16 cellular contexts compared by ENCODE assay signal in the genomic region with DNA sequence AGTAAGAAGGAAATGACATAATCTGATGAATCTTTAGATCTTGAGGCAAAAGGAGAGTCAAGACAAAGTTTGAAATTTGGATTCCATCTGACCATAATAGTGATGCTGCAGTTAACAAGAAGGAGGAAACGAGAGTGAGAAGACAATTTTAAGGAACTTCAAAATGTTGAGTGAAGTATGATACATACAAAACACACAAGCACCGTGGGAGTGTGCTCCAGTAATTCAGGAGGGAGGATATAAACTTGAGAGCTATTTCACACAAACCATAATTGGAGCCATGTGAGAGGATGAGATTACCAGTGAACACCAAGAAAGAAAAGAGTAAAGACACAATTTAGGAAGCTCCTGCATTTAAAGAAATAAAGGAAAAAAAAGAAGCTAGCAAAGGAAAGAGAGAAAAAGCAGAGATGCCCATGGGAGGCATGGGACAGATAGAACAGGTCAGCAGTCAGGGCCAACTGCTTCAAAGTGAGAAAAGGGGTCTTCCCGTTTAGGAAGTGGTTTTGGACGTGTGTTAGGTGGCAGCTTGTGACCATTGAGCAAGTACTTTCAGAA.
DNase-seq lines count a peak whose midpoint lies in the region; ATAC-seq and TF ChIP-seq lines count a peak whose summit lies in the region.
"Had no signal": no experiment of that assay in that cellular context is flagged by ENCODE, and none has a peak within 500 bp of the region (broad histone marks: within the 10 kb centered on the region; RNA-seq: fewer than 3 reads in every experiment).

No MANE protein-coding gene starts in this region.

- H3K27ac ChIP-seq in HL-60 (replicated peaks), result peak overlapping the region; percentile 19; the same call in 1 of the 2 replicates
- H3K27ac ChIP-seq in naive thymus-derived CD4-positive, alpha-beta T cell (ENCODE audit: low read depth, low read length), result no peak overlapping the region
- H3K27ac ChIP-seq in ovary, result no peak overlapping the region
- H3K27ac ChIP-seq: KMS-11, vagina had no signal

- TF ChIP-seq CTCF in HL-60 (IDR thresholded peaks at IDR 0.05; ENCODE audit: insufficient read depth, low read length), result no peak
- TF ChIP-seq CTCF in ovary (IDR thresholded peaks at IDR 0.05), result no peak

- TF ChIP-seq POLR2A in ovary (IDR thresholded peaks at IDR 0.05), result no peak

- H3K4me1 Mint-ChIP-seq in naive thymus-derived CD4-positive, alpha-beta T cell, result peaks cover 0 to 6% (median 0%) of the 10 kb centered on the region in 7 donors
- H3K4me1 Mint-ChIP-seq: activated CD4-positive, alpha-beta T cell treated with anti-CD3 and anti-CD28 coated beads, Interleukin-2, amount 10 ng/mL, durations not matched to agents 7 days and 5 days had no signal

- peaks cover 0 to 5% (median 0%) of the 10 kb centered on the region in 5 donors for H3K27me3 Mint-ChIP-seq in naive thymus-derived CD4-positive, alpha-beta T cell
- H3K27me3 Mint-ChIP-seq: activated CD4-positive, alpha-beta T cell treated with anti-CD3 and anti-CD28 coated beads, Interleukin-2, amount 10 ng/mL, durations not matched to agents 7 days and 5 days had no signal

- H3K4me1 ChIP-seq in naive thymus-derived CD4-positive, alpha-beta T cell (ENCODE audit: control insufficient read depth in 2 of 2, insufficient read depth in 2 of 2, low read length in 2 of 2), result no peaks in the 10 kb centered on the region
- no peaks in the 10 kb centered on the region for H3K4me1 ChIP-seq in ovary (ENCODE audit: insufficient read depth)
- H3K4me1 ChIP-seq: vagina had no signal

- 63 to 74% (median 70%) methylated on average over 4 of the region's 4 CpGs for WGBS in ovary, 3 donors

- POLR2A ChIA-PET in naive thymus-derived CD4-positive, alpha-beta T cell (lab: Charles Lee), result no interaction called here

- no peak overlapping the region for H3K27ac Mint-ChIP-seq in naive thymus-derived CD4-positive, alpha-beta T cell
- H3K27ac Mint-ChIP-seq: activated CD4-positive, alpha-beta T cell treated with anti-CD3 and anti-CD28 coated beads, Interleukin-2, amount 10 ng/mL, durations not matched to agents 7 days and 5 days; CD8-positive, alpha-beta T cell had no signal

- ATAC-seq in GM18909 (IDR thresholded peaks at IDR 0.05; ENCODE audit: poor library complexity, unreplicated experiment) (peak; percentile 66), HG02623 (IDR thresholded peaks at IDR 0.05; ENCODE audit: unreplicated experiment) (peak; percentile 53)
- ATAC-seq in naive thymus-derived CD4-positive, alpha-beta T cell, result peak; percentile 86
- ATAC-seq: CD8-positive, alpha-beta T cell had no signal

- CTCF ChIA-PET in naive thymus-derived CD4-positive, alpha-beta T cell (lab: Charles Lee), result no interaction called here

- H3K4me3 ChIP-seq in HL-60 (replicated peaks; ENCODE audit: insufficient read depth, low read length) (no peak overlapping the region), ovary (no peak overlapping the region)
- no peak overlapping the region for H3K4me3 ChIP-seq in naive thymus-derived CD4-positive, alpha-beta T cell (ENCODE audit: low read length)
- H3K4me3 ChIP-seq: vagina had no signal

- H3K27me3 ChIP-seq in HL-60 (ENCODE audit: insufficient read depth, poor library complexity, severe bottlenecking) (no peaks in the 10 kb centered on the region), ovary (no peaks in the 10 kb centered on the region)
- H3K27me3 ChIP-seq in naive thymus-derived CD4-positive, alpha-beta T cell (ENCODE audit: control insufficient read depth in 2 of 2, insufficient read depth in 2 of 2, low read length in 2 of 2), result no peaks in the 10 kb centered on the region
- H3K27me3 ChIP-seq: vagina had no signal

- DNase-seq in HL-60 (ENCODE audit: low read depth in 1 of 2, low spot score in 1 of 2) (no peak), NCI-H2107 (lab: John Stamatoyannopoulos, UW) (no peak), NCI-H2196 treated with DMSO at 0.1 percent for 48 hours (lab: John Stamatoyannopoulos, UW; ENCODE audit: unreplicated experiment) (no peak), ovary (no peak), mucosa of gallbladder (ENCODE audit: low spot score) (no peak)
- DNase-seq in naive thymus-derived CD4-positive, alpha-beta T cell, result no peak
- DNase-seq: activated CD4-positive, alpha-beta T cell treated with anti-CD3 and anti-CD28 coated beads, Interleukin-2, amount 10 ng/mL, durations not matched to agents 7 days and 5 days; activated gamma-delta T cell treated with Interleukin-2 at 50 U/mL for 16 hours; CD8-positive, alpha-beta T cell; cerebellar nuclear complex; HCEC 1CT; NCI-H524 treated with DMSO at 0.1 percent for 48 hours had no signal

- no peak for TF ChIP-seq EP300 in ovary (IDR thresholded peaks at IDR 0.05)

- no peaks in the 10 kb centered on the region for H3K36me3 ChIP-seq in naive thymus-derived CD4-positive, alpha-beta T cell (ENCODE audit: control insufficient read depth in 2 of 3, insufficient read depth in 3 of 3, low read length in 3 of 3)
- no peaks in the 10 kb centered on the region for H3K36me3 ChIP-seq in ovary
- H3K36me3 ChIP-seq: vagina had no signal

- H3K9me3 ChIP-seq in naive thymus-derived CD4-positive, alpha-beta T cell (ENCODE audit: control insufficient read depth in 2 of 3, low read length in 3 of 3), result no peaks in the 10 kb centered on the region
- H3K9me3 ChIP-seq in ovary, result no peaks in the 10 kb centered on the region
- H3K9me3 ChIP-seq: vagina had no signal

- no peak overlapping the region for H3K4me3 Mint-ChIP-seq in naive thymus-derived CD4-positive, alpha-beta T cell
- H3K4me3 Mint-ChIP-seq: activated CD4-positive, alpha-beta T cell treated with anti-CD3 and anti-CD28 coated beads, Interleukin-2, amount 10 ng/mL, durations not matched to agents 7 days and 5 days; CD8-positive, alpha-beta T cell had no signal

- intact Hi-C loops in naive thymus-derived CD4-positive, alpha-beta T cell (cut with micrococcal nuclease), result no loop called here
- intact Hi-C loops in ovary (cut with DNase I), result no loop called here

- H3K36me3 Mint-ChIP-seq in naive thymus-derived CD4-positive, alpha-beta T cell, result no peaks in the 10 kb centered on the region
- H3K36me3 Mint-ChIP-seq: CD8-positive, alpha-beta T cell had no signal

- H3K9me3 Mint-ChIP-seq in naive thymus-derived CD4-positive, alpha-beta T cell, result peaks cover 0 to 11% (median 0%) of the 10 kb centered on the region in 11 donors
- H3K9me3 Mint-ChIP-seq: activated CD4-positive, alpha-beta T cell treated with anti-CD3 and anti-CD28 coated beads, Interleukin-2, amount 10 ng/mL, durations not matched to agents 7 days and 5 days; CD8-positive, alpha-beta T cell had no signal
